Comparison of ENCODE assay signal across 9 cellular contexts in genomic region chr6:68777956-68778355, GRCh38.
DNase-seq lines count a peak whose midpoint lies in the region; ATAC-seq and TF ChIP-seq lines count a peak whose summit lies in the region.
"Had no signal": no experiment of that assay in that cellular context is flagged by ENCODE, and none has a peak within 500 bp of the region (broad histone marks: within the 10 kb centered on the region; RNA-seq: fewer than 3 reads in every experiment).

No MANE protein-coding gene starts in this region.

- H2BK15ac ChIP-seq in neuronal stem cell (ENCODE audit: low read length): no peak overlapping the region

- no peaks in the 10 kb centered on the region for H3K9me3 ChIP-seq in MG63
- peaks cover 0 to 2% of the 10 kb centered on the region in 2 donors for H3K9me3 ChIP-seq in neuronal stem cell (replicated peaks in 1 of 2; ENCODE audit: control insufficient read depth in 2 of 2, insufficient read depth in 1 of 2, low read depth in 1 of 2, low read length in 2 of 2)
- H3K9me3 ChIP-seq: thoracic aorta had no signal

- H3K9ac ChIP-seq in neuronal stem cell (ENCODE audit: low read depth, low read length, poor library complexity): no peak overlapping the region

- H3K4me3 ChIP-seq in MG63 (no peak overlapping the region), epithelial cell of esophagus (ENCODE audit: low read length) (no peak overlapping the region), retinal pigment epithelial cell (ENCODE audit: low read length) (no peak overlapping the region), neuronal stem cell (ENCODE audit: low read length in 2 of 2) (no peak overlapping the region)
- H3K4me3 ChIP-seq: thoracic aorta had no signal

- peak; percentile 27 for DNase-seq in MG63
- peak; percentile 49 for DNase-seq in NCI-H82 (lab: John Stamatoyannopoulos, UW)
- DNase-seq in epithelial cell of esophagus (ENCODE audit: low read depth): peak; percentile 37
- peak; percentile 36 for DNase-seq in retinal pigment epithelial cell (ENCODE audit: low read depth)
- DNase-seq in GM19238 (ENCODE audit: insufficient read length, low spot score): no peak
- no peak for DNase-seq in neuronal stem cell (ENCODE audit: low spot score)
- no peak for DNase-seq in activated gamma-delta T cell treated with Interleukin-2 at 50 U/mL for 16 hours

- H2AFZ ChIP-seq in neuronal stem cell (ENCODE audit: low read length): no peak overlapping the region

- no peak overlapping the region for H4K91ac ChIP-seq in neuronal stem cell (ENCODE audit: low read depth, low read length, poor library complexity)

- H2BK12ac ChIP-seq in neuronal stem cell (ENCODE audit: low read length): no peak overlapping the region

- no peak overlapping the region for H3K18ac ChIP-seq in neuronal stem cell (ENCODE audit: low read length)

- H3K27ac ChIP-seq in neuronal stem cell (replicated peaks; ENCODE audit: low read length): no peak overlapping the region
- H3K27ac ChIP-seq: thoracic aorta had no signal

- H3K14ac ChIP-seq in neuronal stem cell (ENCODE audit: low read length): no peak overlapping the region

- H2BK5ac ChIP-seq in neuronal stem cell (ENCODE audit: low read length): no peak overlapping the region

- H3K79me1 ChIP-seq in neuronal stem cell (ENCODE audit: low read depth, low read length): no peaks in the 10 kb centered on the region

- ATAC-seq in HG03457 (IDR thresholded peaks at IDR 0.05; ENCODE audit: unreplicated experiment): no peak

- no peak overlapping the region for H3K4me2 ChIP-seq in neuronal stem cell (ENCODE audit: insufficient read depth, low read length, poor library complexity, severe bottlenecking)

- H3K23ac ChIP-seq in neuronal stem cell (ENCODE audit: low read depth, low read length, poor library complexity): no peak overlapping the region

- TF ChIP-seq CTCF in epithelial cell of esophagus (IDR thresholded peaks at IDR 0.05; ENCODE audit: insufficient read depth, low read depth, low read length, missing control alignments) (no peak), retinal pigment epithelial cell (conservative IDR thresholded peaks at IDR 0.05; ENCODE audit: low read depth, low read length) (no peak)

- H3K27me3 ChIP-seq in MG63 (no peaks in the 10 kb centered on the region), neuronal stem cell (ENCODE audit: control insufficient read depth in 3 of 3, insufficient read depth in 3 of 3, low read depth in 1 of 3, low read length in 3 of 3) (no peaks in the 10 kb centered on the region)

- no peak overlapping the region for H4K8ac ChIP-seq in neuronal stem cell (ENCODE audit: low read depth, low read length)

- peaks cover 0 to 11% of the 10 kb centered on the region in 2 donors for H3K4me1 ChIP-seq in neuronal stem cell (ENCODE audit: control insufficient read depth in 2 of 2, insufficient read depth in 1 of 2, low read depth in 1 of 2, low read length in 2 of 2)

- no peak overlapping the region for H2BK120ac ChIP-seq in neuronal stem cell (ENCODE audit: low read depth, low read length)

- no peak overlapping the region for H3K4ac ChIP-seq in neuronal stem cell (ENCODE audit: low read length)

- no peak overlapping the region for H2AK5ac ChIP-seq in neuronal stem cell (ENCODE audit: low read depth, low read length)

- H3K36me3 ChIP-seq in MG63 (no peaks in the 10 kb centered on the region), neuronal stem cell (replicated peaks in 1 of 2; ENCODE audit: control insufficient read depth in 2 of 2, insufficient read depth in 2 of 2, low read length in 2 of 2) (no peaks in the 10 kb centered on the region)
- H3K36me3 ChIP-seq: thoracic aorta had no signal

Comparison
In these comparisons a context has a peak if more than half of its experiments do, and no peak if none do; other contexts are left out.
1. DNase-seq: peak in MG63 (single experiment), NCI-H82 (single experiment), epithelial cell of esophagus (single experiment) and retinal pigment epithelial cell (single experiment); none in GM19238 (single experiment), neuronal stem cell (single experiment) and activated gamma-delta T cell treated with Interleukin-2 at 50 U/mL for 16 hours (single experiment).